In genomic region chr20:53454675-53455276, GRCh38 we compare ENCODE assay signal across 8 cellular contexts.
"Had no signal": no experiment of that assay in that cellular context is flagged by ENCODE, and none has a peak within 500 bp of the region (broad histone marks: within the 10 kb centered on the region; RNA-seq: fewer than 3 reads in every experiment).

No MANE protein-coding gene starts in this region.

- ATAC-seq: GM23338 had no signal

- H3K4me1 Mint-ChIP-seq: GM23338, H9, IgD-negative memory B cell had no signal

- H3K27ac ChIP-seq: KMS-11 had no signal

- H3K4me3 Mint-ChIP-seq: GM23338, H9, IgD-negative memory B cell had no signal

- H3K4me2 ChIP-seq: GM23338, KMS-11 had no signal

- H3K27ac Mint-ChIP-seq: GM23338, IgD-negative memory B cell had no signal

- H3K27me3 Mint-ChIP-seq: IgD-negative memory B cell had no signal

- FAIRE-seq: H1, H54 had no signal

- DNase-seq: H9, HCEC 1CT, KBM-7 had no signal

- H2AFZ ChIP-seq: GM23338 had no signal

- H3K9ac ChIP-seq: KMS-11 had no signal

- H3K4me3 ChIP-seq: GM23338 had no signal
